16 cellular contexts compared by ENCODE assay signal in the genomic region with DNA sequence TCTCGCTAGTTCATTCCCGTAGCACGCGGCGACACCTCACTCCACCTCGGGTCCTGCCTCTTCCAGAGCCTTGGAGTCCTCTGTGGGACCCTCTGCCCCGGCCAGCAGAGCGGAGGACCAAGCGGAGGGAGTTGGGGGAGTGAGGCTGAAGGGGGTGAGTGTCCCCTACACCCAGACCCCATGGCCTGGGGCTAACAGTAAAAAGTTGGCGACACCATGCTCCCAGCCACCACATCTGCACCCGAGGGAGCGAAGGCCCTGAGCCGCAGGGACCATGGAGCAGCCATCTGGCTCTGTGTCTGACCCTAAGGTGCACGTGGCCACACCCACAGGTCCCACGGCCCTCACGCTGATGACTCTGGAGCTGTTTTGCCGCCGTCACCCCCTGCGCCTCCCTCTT.
"Had no signal": no experiment of that assay in that cellular context is flagged by ENCODE, and none has a peak within 500 bp of the region (broad histone marks: within the 10 kb centered on the region; RNA-seq: fewer than 3 reads in every experiment).

No MANE protein-coding gene starts in this region.

- H3K4me3 ChIP-seq: coronary artery, gastroesophageal sphincter, smooth muscle cell had no signal

- ATAC-seq: activated naive CD4-positive, alpha-beta T cell treated with anti-CD3 and anti-CD28 coated beads, Interleukin-2, amount 50 U/mL, for 72 hours; activated T-cell treated with anti-CD3 and anti-CD28 coated beads, Interleukin-2, amount 50 U/mL, for 72 hours; gastroesophageal sphincter; sciatic nerve; T-helper 17 cell had no signal

- H3K36me3 ChIP-seq: gastroesophageal sphincter had no signal

- H3K9me3 ChIP-seq: gastroesophageal sphincter had no signal

- H3K4me2 ChIP-seq: smooth muscle cell had no signal

- FAIRE-seq: astrocyte had no signal

- DNase-seq: activated CD4-positive, alpha-beta memory T cell treated with anti-CD3 and anti-CD28 coated beads for 36 hours; activated CD4-positive, alpha-beta T cell treated with anti-CD3 and anti-CD28 coated beads for 48 hours; activated gamma-delta T cell; activated T-cell treated with anti-CD3 and anti-CD28 coated beads, Interleukin-2, amount 50 U/mL, for 72 hours; hypothalamus; nucleus accumbens; stimulated activated CD4-positive, alpha-beta T cell treated with anti-CD3 and anti-CD28 coated beads, Interleukin-2, amount 100 ng/mL, for 48 hours; stimulated activated naive CD4-positive, alpha-beta T cell; SW 1271; T-helper 17 cell had no signal

- H3K27ac ChIP-seq: coronary artery, gastroesophageal sphincter had no signal

- H3K4me1 ChIP-seq: gastroesophageal sphincter had no signal
